ENCODE assay signal across 8 cellular contexts in genomic region chr19:32676186-32676894, GRCh38. TPM values are rescaled to one million over a fixed set of nuclear protein-coding genes. Genes with fewer than 3 reads are reported as not detected.
DNase-seq lines count a peak whose midpoint lies in the region; ATAC-seq, FAIRE-seq and TF ChIP-seq lines count a peak whose summit lies in the region.

No MANE protein-coding gene starts in this region.

- H3K27me3 ChIP-seq in MM.1S (replicated peaks; ENCODE audit: insufficient read depth, low read length) (no peaks in the 10 kb centered on the region), adrenal gland (peaks cover 6% of the 10 kb centered on the region)

- H3F3A ChIP-seq in MM.1S (ENCODE audit: insufficient read depth, low read length): no peaks in the 10 kb centered on the region

- no peaks in the 10 kb centered on the region for H3K9me3 Mint-ChIP-seq in stimulated activated naive CD8-positive, alpha-beta T cell treated with anti-CD3 and anti-CD28 coated beads, Interleukin-15, amount 100 ng/mL, for 72 hours

- H3K9me2 ChIP-seq in MM.1S (replicated peaks; ENCODE audit: insufficient read depth, low read length): no peaks in the 10 kb centered on the region

- TF ChIP-seq POLR2A in adrenal gland (IDR thresholded peaks at IDR 0.05): no peak

- H2AFZ ChIP-seq in MM.1S (ENCODE audit: low read length): peak overlapping the region; percentile 98

- no peaks in the 10 kb centered on the region for H4K20me1 ChIP-seq in MM.1S (ENCODE audit: insufficient read depth, low read length)

- ATAC-seq in stimulated activated naive CD8-positive, alpha-beta T cell treated with anti-CD3 and anti-CD28 coated beads, Interleukin-15, amount 100 ng/mL, for 72 hours: peak; percentile 0
- no peak for ATAC-seq in HG03565 (IDR thresholded peaks at IDR 0.05; ENCODE audit: unreplicated experiment)
- ATAC-seq in activated CD4-positive, CD25-positive, alpha-beta regulatory T cell treated with anti-CD3 and anti-CD28 coated beads, Interleukin-2, amount 50 U/mL, for 24 hours: no peak

- intact Hi-C loops in adrenal gland (cut with DNase I): no loop called here

- H3K9ac ChIP-seq in MM.1S (ENCODE audit: low read length): no peak overlapping the region

- H3K36me3 ChIP-seq in MM.1S (replicated peaks; ENCODE audit: insufficient read depth, low read length) (no peaks in the 10 kb centered on the region), adrenal gland (replicated peaks in 1 of 2) (no peaks in the 10 kb centered on the region)

- H3K4me1 ChIP-seq in MM.1S (ENCODE audit: low read length) (0 out of 2 replicates have a peak, but pooled peaks cover 6% of the 10 kb centered on the region), adrenal gland (replicated peaks in 1 of 2) (peaks cover 11 to 26% of the 10 kb centered on the region in 2 donors)

- 2% methylated on average over 93 of the region's 93 CpGs; no CpG with 5 or more reads in 2 of the 4 donors for WGBS in adrenal gland, 4 donors

- peaks cover 33% of the 10 kb centered on the region for H3K79me2 ChIP-seq in MM.1S (ENCODE audit: low read length)

- peaks cover 27% of the 10 kb centered on the region for H3K27me3 Mint-ChIP-seq in stimulated activated naive CD8-positive, alpha-beta T cell treated with anti-CD3 and anti-CD28 coated beads, Interleukin-15, amount 100 ng/mL, for 72 hours

- DNase-seq in D341Med (ENCODE audit: low spot score) (peak; percentile 60), MM.1S (no peak), adrenal gland (peak in 5 of 7 donors; percentile 22 to 43 (median 35)), iris pigment epithelial cell (ENCODE audit: low read depth) (peak; percentile 22), frontal cortex (ENCODE audit: low spot score in 2 of 2) (no peak)
- no peak for DNase-seq in stimulated activated naive CD8-positive, alpha-beta T cell treated with anti-CD3 and anti-CD28 coated beads, Interleukin-15, amount 100 ng/mL, for 72 hours

- H3K27ac Mint-ChIP-seq in stimulated activated naive CD8-positive, alpha-beta T cell treated with anti-CD3 and anti-CD28 coated beads, Interleukin-15, amount 100 ng/mL, for 72 hours: no peak overlapping the region

- peak overlapping the region; percentile 84 to 85 for H3K4me3 Mint-ChIP-seq in stimulated activated naive CD8-positive, alpha-beta T cell treated with anti-CD3 and anti-CD28 coated beads, Interleukin-15, amount 100 ng/mL, for 72 hours

- H3K4me3 ChIP-seq in MM.1S (ENCODE audit: low read length) (peak overlapping the region; percentile 97), adrenal gland (peak overlapping the region in 2 of 4 donors; percentile 54 to 84)

- peak overlapping the region; percentile 94 for H3K4me2 ChIP-seq in MM.1S (ENCODE audit: low read depth, low read length)

- peaks cover 44% of the 10 kb centered on the region for H3K4me1 Mint-ChIP-seq in stimulated activated naive CD8-positive, alpha-beta T cell treated with anti-CD3 and anti-CD28 coated beads, Interleukin-15, amount 100 ng/mL, for 72 hours

- H3K9me3 ChIP-seq in MM.1S (replicated peaks; ENCODE audit: insufficient read depth, low read length) (no peaks in the 10 kb centered on the region), adrenal gland (replicated peaks in 1 of 3) (no peaks in the 10 kb centered on the region)

- FAIRE-seq in frontal cortex (lab: Jason Lieb, UNC): no peak

- TF ChIP-seq CTCF in MM.1S (IDR thresholded peaks at IDR 0.05; ENCODE audit: low read length): no peak
- no peak for TF ChIP-seq CTCF in adrenal gland (IDR thresholded peaks at IDR 0.05)

- H3K27ac ChIP-seq in MM.1S (ENCODE audit: low read length): no peak overlapping the region
- peak overlapping the region in 1 of 5 donors; percentile 92 for H3K27ac ChIP-seq in adrenal gland

RNA-seq across cellular contexts. Expression of gene RGS9BP, which starts 0.7 kb away (rescaled TPM):
- 1 to 10 TPM in 4 of 8 donors, under 1 TPM in 4; 0.25 to 2.3 (median 1.1) TPM for total RNA-seq in adrenal gland
- under 1 TPM; 0.10 to 0.37 (median 0.24) TPM for polyA plus RNA-seq in adrenal gland
- 0.41 TPM for total RNA-seq in frontal cortex

RNA-seq across cellular contexts. Expression of gene ANKRD27, which starts 1.4 kb away (rescaled TPM):
- total RNA-seq in adrenal gland (10 to 100 TPM; 13.2 to 25.3 (median 21.8) TPM), frontal cortex (34.2 TPM)
- polyA plus RNA-seq in adrenal gland: 10 to 100 TPM in 2 of 3 donors, 1 to 10 TPM in 1; 7.2 to 15.7 (median 10.1) TPM

RNA-seq across cellular contexts. Expression of gene NUDT19, which starts 15.3 kb away (rescaled TPM):
- total RNA-seq in adrenal gland (10 to 100 TPM; 15.2 to 34.9 (median 22.8) TPM), frontal cortex (7.3 TPM)
- 10 to 100 TPM in 1 of 3 donors, 1 to 10 TPM in 2; 6.8 to 28.5 (median 7.3) TPM for polyA plus RNA-seq in adrenal gland

RNA-seq across cellular contexts. Expression of gene TDRD12, which starts 43.2 kb away (rescaled TPM):
- total RNA-seq in adrenal gland (1 to 10 TPM in 5 of 8 donors, under 1 TPM in 1, not detected in 2; 0.90 to 3.7 (median 1.5) TPM), frontal cortex (1.2 TPM)
- polyA plus RNA-seq in adrenal gland: 1 to 10 TPM in 2 of 3 donors, under 1 TPM in 1; 0.08 to 1.1 (median 1.0) TPM

Comparison
In these comparisons a context has a peak if more than half of its experiments do, and no peak if none do; other contexts are left out.
1. DNase-seq: peak in D341Med (single experiment), adrenal gland (5 of 7) and iris pigment epithelial cell (single experiment); none in MM.1S (single experiment), stimulated activated naive CD8-positive, alpha-beta T cell treated with anti-CD3 and anti-CD28 coated beads, Interleukin-15, amount 100 ng/mL, for 72 hours (0 of 2) and frontal cortex (0 of 2).